ENCODE assay signal across 6 cellular contexts in genomic region chr16:22584941-22585340, GRCh38.
DNase-seq lines count a peak whose midpoint lies in the region; ATAC-seq and TF ChIP-seq lines count a peak whose summit lies in the region.
"Not testable (repeated sequence)": the region's sequence is repeated elsewhere in the genome, so short reads cannot be mapped to it uniquely, and the experiment has no call there.

No MANE protein-coding gene starts in this region.

- not testable (repeated sequence) for H2AFZ ChIP-seq in HCT116 (ENCODE audit: low read depth, low read length, poor library complexity, severe bottlenecking); PC-3 (ENCODE audit: low read length); mammary epithelial cell (ENCODE audit: low read depth, low read length)

- not testable (repeated sequence) for H3K9ac ChIP-seq in HCT116 (ENCODE audit: low read length); PC-3 (ENCODE audit: low read length); mammary epithelial cell (ENCODE audit: insufficient read depth, low read length)

- H3K36me3 ChIP-seq in HCT116 (ENCODE audit: control insufficient read depth in 1 of 2, insufficient read depth in 2 of 2, low read length in 2 of 2); PC-3 (ENCODE audit: low read depth, low read length); RWPE2 (ENCODE audit: low read depth); mammary epithelial cell (ENCODE audit: insufficient read depth, low read length); mucosa of descending colon (ENCODE audit: low read depth): not testable (repeated sequence)

- intact Hi-C loops in HCT116 (cut with micrococcal nuclease); PC-3 (cut with micrococcal nuclease); mammary epithelial cell (cut with micrococcal nuclease); mucosa of descending colon (cut with DNase I, micrococcal nuclease): not testable (repeated sequence)

- POLR2A ChIA-PET in HCT116 (lab: Charles Lee); PC-3 (lab: Charles Lee; ENCODE audit: unreplicated experiment): not testable (repeated sequence)

- TF ChIP-seq POLR2A in HCT116 (IDR thresholded peaks at IDR 0.05; ENCODE audit: borderline replicate concordance, extremely low read depth, insufficient read depth, insufficient read length), result not testable (repeated sequence)

- not testable (repeated sequence) for H3K27ac ChIP-seq in HCT116 (ENCODE audit: low read depth, low read length); mammary epithelial cell (ENCODE audit: insufficient read depth, low read depth, low read length); foreskin keratinocyte
- H3K27ac ChIP-seq in PC-3 (ENCODE audit: low read length) (peak overlapping the region; percentile 76), RWPE2 (ENCODE audit: poor library complexity, severe bottlenecking) (peak overlapping the region; percentile 72)

- TF ChIP-seq RAD21 in HCT116 (IDR thresholded peaks at IDR 0.05; ENCODE audit: low read depth), result not testable (repeated sequence)

- not testable (repeated sequence) for H3K9me2 ChIP-seq in HCT116 (ENCODE audit: insufficient read depth); PC-3 (replicated peaks; ENCODE audit: low read length)

- dilution Hi-C loops in mammary epithelial cell (cut with HindIII; ENCODE audit: low sequenced_read_pairs), result not testable (repeated sequence)

- in situ Hi-C loops in mammary epithelial cell (cut with MboI; ENCODE audit: low sequenced_read_pairs in 2 of 2), result not testable (repeated sequence)

- not testable (repeated sequence) for H3K79me2 ChIP-seq in HCT116 (ENCODE audit: insufficient read depth, low read length); PC-3 (ENCODE audit: low read length); mammary epithelial cell (ENCODE audit: insufficient read depth, low read length)

- not testable (repeated sequence) for BruUV-seq in HCT116 (replicated peaks; lab: Mats Ljungman, UMichigan); PC-3 (replicated peaks; lab: Mats Ljungman, UMichigan)
- TSS peak; percentile 79 for BruUV-seq in mammary epithelial cell (replicated peaks; lab: Mats Ljungman, UMichigan)

- H3K4me1 ChIP-seq in HCT116 (ENCODE audit: control insufficient read depth in 1 of 2, insufficient read depth in 2 of 2, low read length in 2 of 2); PC-3 (ENCODE audit: insufficient read depth, low read length); RWPE2 (ENCODE audit: insufficient read depth, poor library complexity, severe bottlenecking); mammary epithelial cell (ENCODE audit: insufficient read depth, low read length); foreskin keratinocyte; mucosa of descending colon (ENCODE audit: low read depth): not testable (repeated sequence)

- RAD21 ChIA-PET in HCT116 (lab: Charles Lee; ENCODE audit: low non-redundant PET in 1 of 2, low total read pairs in 2 of 2, uncharacterized antibody in 2 of 2, unreplicated experiment in 2 of 2), result not testable (repeated sequence)

- WGBS in mammary epithelial cell (ENCODE audit: low coverage, missing lambda C conversion rate), result no CpG with 5 or more reads among the region's 5 CpGs

- not testable (repeated sequence) for TF ChIP-seq CTCF in HCT116 (IDR thresholded peaks at IDR 0.05 in 2 of 3, conservative IDR thresholded peaks at IDR 0.05 in 1 of 3; ENCODE audit: borderline replicate concordance in 1 of 3, insufficient read depth in 1 of 3, low read depth in 2 of 3, low read length in 2 of 3); PC-3 (conservative IDR thresholded peaks at IDR 0.05; ENCODE audit: low read depth, low read length); RWPE2 (IDR thresholded peaks at IDR 0.05; ENCODE audit: poor library complexity, severe bottlenecking); mammary epithelial cell (conservative IDR thresholded peaks at IDR 0.05 in 1 of 2, IDR thresholded peaks at IDR 0.05 in 1 of 2; ENCODE audit: extremely low read depth in 1 of 2, insufficient read depth in 1 of 2, low read depth in 1 of 2, low read length in 2 of 2); foreskin keratinocyte (conservative IDR thresholded peaks at IDR 0.05); mucosa of descending colon (IDR thresholded peaks at IDR 0.05)

- not testable (repeated sequence) for H3K9me3 ChIP-seq in HCT116 (ENCODE audit: control insufficient read depth in 1 of 2, insufficient read depth in 1 of 2, low read depth in 1 of 2, low read length in 2 of 2); PC-3 (ENCODE audit: low read length); RWPE2 (ENCODE audit: severe bottlenecking); mammary epithelial cell (replicated peaks; ENCODE audit: insufficient read depth, low read length); mucosa of descending colon

- CTCF ChIA-PET in HCT116 (lab: Charles Lee); PC-3 (lab: Charles Lee); mammary epithelial cell (lab: Charles Lee; ENCODE audit: low non-redundant PET): not testable (repeated sequence)

- H3K27me3 ChIP-seq in HCT116 (ENCODE audit: insufficient read depth, low read length); PC-3 (ENCODE audit: low read length); RWPE2 (ENCODE audit: insufficient read depth, poor library complexity, severe bottlenecking); mammary epithelial cell (ENCODE audit: insufficient read depth, low read length); foreskin keratinocyte: not testable (repeated sequence)

- H4K20me1 ChIP-seq in HCT116 (ENCODE audit: insufficient read depth); PC-3 (ENCODE audit: low read length); mammary epithelial cell (ENCODE audit: insufficient read depth, low read length): not testable (repeated sequence)

- not testable (repeated sequence) for DNase-seq in HCT116 (ENCODE audit: low read depth, low spot score); PC-3; RWPE2 (ENCODE audit: low spot score); mammary epithelial cell; foreskin keratinocyte; mucosa of descending colon

- not testable (repeated sequence) for H3K4me2 ChIP-seq in HCT116 (ENCODE audit: low read length); PC-3 (ENCODE audit: low read length); mammary epithelial cell (ENCODE audit: insufficient read depth, low read depth, low read length)

- not testable (repeated sequence) for H3F3A ChIP-seq in PC-3 (ENCODE audit: low read length, unreplicated experiment)

- 0 out of 2 replicates have a peak, but pooled peaks have one; percentile 22 for ATAC-seq in HCT116
- ATAC-seq in PC-3, result peak; percentile 63
- peak; percentile 19; the same call in 2 of the 3 replicates for ATAC-seq in RWPE2 (ENCODE audit: low read depth)
- ATAC-seq in foreskin keratinocyte, result peak; percentile 17
- ATAC-seq in mucosa of descending colon, result peak; percentile 63

- not testable (repeated sequence) for H3K4me3 ChIP-seq in HCT116 (replicated peaks in 1 of 2; ENCODE audit: low read depth in 1 of 2, low read length in 2 of 2); PC-3 (ENCODE audit: low read length); RWPE2 (ENCODE audit: severe bottlenecking); mammary epithelial cell (replicated peaks in 1 of 3; ENCODE audit: insufficient read depth in 1 of 3, low read depth in 2 of 3, low read length in 3 of 3); mucosa of descending colon
